In genomic region chr19:48445256-48445605, GRCh38 we compare ENCODE assay signal across 8 cellular contexts. TPM values are rescaled to one million over a fixed set of nuclear protein-coding genes. Genes with fewer than 3 reads are reported as not detected.
DNase-seq lines count a peak whose midpoint lies in the region; ATAC-seq lines count a peak whose summit lies in the region.

No MANE protein-coding gene starts in this region.

- peak overlapping the region; percentile 96 for H3K9ac ChIP-seq in skeletal muscle satellite cell (ENCODE audit: low read depth, low read length)

- WGBS in iPS DF 6.9 (ENCODE audit: insufficient coverage, insufficient read length): no CpG with 5 or more reads among the region's 6 CpGs

- H3K4me3 ChIP-seq in iPS DF 6.9 (ENCODE audit: low read length) (peak overlapping the region; percentile 96; the same call in 1 of the 2 replicates), skeletal muscle satellite cell (ENCODE audit: low read length) (peak overlapping the region; percentile 95)

- DNase-seq in CMK (ENCODE audit: low read depth) (peak; percentile 89), HPDE6-E6E7 (ENCODE audit: extremely low spot score) (peak; percentile 80), NOMO-1 treated with DMSO at 0.1 percent for 48 hours (lab: John Stamatoyannopoulos, UW; ENCODE audit: unreplicated experiment) (peak; percentile 69), astrocyte of the hippocampus (ENCODE audit: low read depth, low spot score) (peak; percentile 92), iPS DF 6.9 (ENCODE audit: low read depth, low spot score) (no peak), T-helper 9 cell (no peak)

- no peaks in the 10 kb centered on the region for H3K9me3 ChIP-seq in iPS DF 6.9 (ENCODE audit: control insufficient read depth, insufficient read depth, low read length)
- H3K9me3 ChIP-seq in skeletal muscle satellite cell (replicated peaks; ENCODE audit: low read length): no peaks in the 10 kb centered on the region

- H3K36me3 ChIP-seq in iPS DF 6.9 (ENCODE audit: control insufficient read depth, insufficient read depth, low read length): peaks cover 12% of the 10 kb centered on the region
- H3K36me3 ChIP-seq in skeletal muscle satellite cell (ENCODE audit: insufficient read depth, low read length): peaks cover 28% of the 10 kb centered on the region

- H3K4me1 ChIP-seq in iPS DF 6.9 (ENCODE audit: control insufficient read depth, insufficient read depth, low read length) (peaks cover 3% of the 10 kb centered on the region), skeletal muscle satellite cell (ENCODE audit: control insufficient read depth, insufficient read depth, low read length) (peaks cover 19% of the 10 kb centered on the region)

- H3K27ac ChIP-seq in iPS DF 6.9 (ENCODE audit: low read length): no peak overlapping the region

- no peaks in the 10 kb centered on the region for H3K27me3 ChIP-seq in iPS DF 6.9 (ENCODE audit: control insufficient read depth, insufficient read depth, low read length)
- H3K27me3 ChIP-seq in skeletal muscle satellite cell (ENCODE audit: control insufficient read depth, insufficient read depth, low read length): peaks cover 16% of the 10 kb centered on the region

- H3K4me2 ChIP-seq in skeletal muscle satellite cell (ENCODE audit: low read length): peak overlapping the region; percentile 87

- ATAC-seq in GM19043 (IDR thresholded peaks at IDR 0.05; ENCODE audit: low read depth, unreplicated experiment): peak; percentile 25

RNA-seq across cellular contexts. Expression of gene GRWD1, which starts 0.6 kb away (rescaled TPM):
- 50.0 and 55.8 TPM in 2 replicates for total RNA-seq in skeletal muscle satellite cell (2012; rRNA removed)

RNA-seq across cellular contexts. Expression of gene KCNJ14, which starts 10.1 kb away (rescaled TPM):
- 0.44 and 0.76 TPM in 2 replicates for total RNA-seq in skeletal muscle satellite cell (2012; rRNA removed)

RNA-seq across cellular contexts. Expression of gene CYTH2, which starts 23.9 kb away (rescaled TPM):
- total RNA-seq in skeletal muscle satellite cell (2012; rRNA removed): 21.5 and 23.8 TPM in 2 replicates

RNA-seq across cellular contexts. Expression of gene GRIN2D, which starts 51.8 kb away (rescaled TPM):
- 0.76 and 1.1 TPM in 2 replicates for total RNA-seq in skeletal muscle satellite cell (2012; rRNA removed)

RNA-seq across cellular contexts. Expression of gene KDELR1, which starts 53.9 kb away (rescaled TPM):
- total RNA-seq in skeletal muscle satellite cell (2012; rRNA removed): 65.7 and 118 TPM in 2 replicates

Comparison
In these comparisons a context has a peak if more than half of its experiments do, and no peak if none do; other contexts are left out.
1. DNase-seq: peak in CMK (single experiment), HPDE6-E6E7 (single experiment), NOMO-1 treated with DMSO at 0.1 percent for 48 hours (single experiment) and astrocyte of the hippocampus (single experiment); none in iPS DF 6.9 (single experiment) and T-helper 9 cell (single experiment).